In genomic region chr10:96720422-96721206, GRCh38 we compare ENCODE assay signal across 8 cellular contexts. TPM values are rescaled to one million over a fixed set of nuclear protein-coding genes. Genes with fewer than 3 reads are reported as not detected.
DNase-seq lines count a peak whose midpoint lies in the region; ATAC-seq and TF ChIP-seq lines count a peak whose summit lies in the region.

Gene PIK3AP1 (minus strand): TSS chr10:96720514. CDS start chr10:96720394, 120 bp downstream.

- H3K36me3 ChIP-seq in duodenal mucosa (ENCODE audit: control insufficient read depth in 1 of 2, insufficient read depth in 2 of 2, low read length in 2 of 2) = no peaks in the 10 kb centered on the region

- H3K27ac ChIP-seq in duodenal mucosa (ENCODE audit: low read depth, low read length) = no peak within 1 kb of the TSS

- in situ Hi-C loops in GM13976 (cut with MboI; ENCODE audit: low sequenced_read_pairs, unreplicated experiment) = no loop called here

- no peak for TF ChIP-seq CTCF in GM13976 (IDR thresholded peaks at IDR 0.05; ENCODE audit: borderline replicate concordance, control extremely low read depth, extremely low read depth, insufficient read depth, missing control alignments)

- DNase-seq in GM13976 (ENCODE audit: low spot score) (peak; percentile 90), NCI-H146 treated with DMSO at 0.1 percent for 48 hours (lab: John Stamatoyannopoulos, UW; ENCODE audit: unreplicated experiment) (peak; percentile 88), GOT3 (lab: John Stamatoyannopoulos, UW) (no peak)
- DNase-seq in activated CD4-positive, CD25-positive, alpha-beta regulatory T cell (lab: John Stamatoyannopoulos, UW) = peak in 3 of 4 experiments; percentile 13 to 23 (median 17)
- peak; percentile 55 for DNase-seq in stimulated activated CD8-positive, alpha-beta memory T cell treated with anti-CD3 and anti-CD28 coated beads, Interleukin-4, amount 100 ng/mL, for 48 hours

- H3K27me3 ChIP-seq in duodenal mucosa (ENCODE audit: control insufficient read depth in 1 of 2, insufficient read depth in 2 of 2, low read length in 2 of 2) = no peaks in the 10 kb centered on the region
- H3K27me3 ChIP-seq in mononuclear cell (ENCODE audit: insufficient read depth, low read length) = no peaks in the 10 kb centered on the region

- peak within 1 kb of the TSS; percentile 66 to 76 for H3K9ac ChIP-seq in duodenal mucosa (ENCODE audit: low read depth in 1 of 2, low read length in 2 of 2)

- no peaks in the 10 kb centered on the region for H3K9me3 ChIP-seq in duodenal mucosa (ENCODE audit: control insufficient read depth in 1 of 2, low read length in 2 of 2)
- H3K9me3 ChIP-seq in mononuclear cell (ENCODE audit: low read depth, low read length) = no peaks in the 10 kb centered on the region

- peak within 1 kb of the TSS; percentile 80 for H3K4me3 ChIP-seq in duodenal mucosa (ENCODE audit: low read depth in 1 of 2, low read length in 2 of 2)
- H3K4me3 ChIP-seq in mononuclear cell (ENCODE audit: low read length) = peak within 1 kb of the TSS; percentile 84

- H3K4me1 ChIP-seq in duodenal mucosa (ENCODE audit: control insufficient read depth in 1 of 2, insufficient read depth in 2 of 2, low read length in 2 of 2) = peaks cover 12 to 21% of the 10 kb centered on the region in 2 donors
- peaks cover 50% of the 10 kb centered on the region for H3K4me1 ChIP-seq in mononuclear cell (ENCODE audit: insufficient read depth, low read length)

- ATAC-seq in HG02763 (IDR thresholded peaks at IDR 0.05; ENCODE audit: unreplicated experiment) = peak; percentile 57

RNA-seq across cellular contexts. Expression of gene PIK3AP1, which starts in this region (rescaled TPM):
- 49.0 TPM for total RNA-seq in mononuclear cell
